In genomic region chr20:25275813-25276532, GRCh38 we compare ENCODE assay signal across 17 cellular contexts. TPM values are rescaled to one million over a fixed set of nuclear protein-coding genes. Genes with fewer than 3 reads are reported as not detected.
DNase-seq lines count a peak whose midpoint lies in the region; ATAC-seq and TF ChIP-seq lines count a peak whose summit lies in the region.
"Had no signal": no experiment of that assay in that cellular context is flagged by ENCODE, and none has a peak within 500 bp of the region (broad histone marks: within the 10 kb centered on the region; RNA-seq: fewer than 3 reads in every experiment).

No MANE protein-coding gene starts in this region.

- POLR2A ChIA-PET in activated naive CD8-positive, alpha-beta T cell treated with anti-CD3 and anti-CD28 coated beads, Interleukin-2, amount 10 ng/mL, durations not matched to agents 7 days and 5 days (lab: Charles Lee), result no interaction called here

- no peak overlapping the region for H3K4me3 Mint-ChIP-seq in activated naive CD8-positive, alpha-beta T cell treated with anti-CD3 and anti-CD28 coated beads, Interleukin-2, amount 10 ng/mL, durations not matched to agents 7 days and 5 days
- H3K4me3 Mint-ChIP-seq in activated naive CD8-positive, alpha-beta T cell treated with anti-CD3 and anti-CD28 coated beads for 36 hours, result no peak overlapping the region
- H3K4me3 Mint-ChIP-seq: activated CD4-positive, alpha-beta memory T cell treated with anti-CD3 and anti-CD28 coated beads, Interleukin-2, amount 10 ng/mL, durations not matched to agents 7 days and 5 days; naive thymus-derived CD4-positive, alpha-beta T cell had no signal

- H3K27ac Mint-ChIP-seq in activated naive CD8-positive, alpha-beta T cell treated with anti-CD3 and anti-CD28 coated beads, Interleukin-2, amount 10 ng/mL, durations not matched to agents 7 days and 5 days, result no peak overlapping the region
- H3K27ac Mint-ChIP-seq in activated naive CD8-positive, alpha-beta T cell treated with anti-CD3 and anti-CD28 coated beads for 36 hours, result no peak overlapping the region
- H3K27ac Mint-ChIP-seq: activated CD4-positive, alpha-beta memory T cell treated with anti-CD3 and anti-CD28 coated beads, Interleukin-2, amount 10 ng/mL, durations not matched to agents 7 days and 5 days had no signal

- no peak for TF ChIP-seq POLR2A in esophagus muscularis mucosa (IDR thresholded peaks at IDR 0.05; ENCODE audit: low read depth)

- no peaks in the 10 kb centered on the region for H3K4me1 Mint-ChIP-seq in activated naive CD8-positive, alpha-beta T cell treated with anti-CD3 and anti-CD28 coated beads, Interleukin-2, amount 10 ng/mL, durations not matched to agents 7 days and 5 days
- no peaks in the 10 kb centered on the region for H3K4me1 Mint-ChIP-seq in activated naive CD8-positive, alpha-beta T cell treated with anti-CD3 and anti-CD28 coated beads for 36 hours
- H3K4me1 Mint-ChIP-seq: activated CD4-positive, alpha-beta memory T cell treated with anti-CD3 and anti-CD28 coated beads, Interleukin-2, amount 10 ng/mL, durations not matched to agents 7 days and 5 days; naive thymus-derived CD4-positive, alpha-beta T cell had no signal

- no peaks in the 10 kb centered on the region for H3F3A ChIP-seq in smooth muscle cell (ENCODE audit: low read depth)

- peak; percentile 17 for DNase-seq in activated naive CD8-positive, alpha-beta T cell treated with anti-CD3 and anti-CD28 coated beads, Interleukin-2, amount 10 ng/mL, durations not matched to agents 7 days and 5 days
- DNase-seq in activated naive CD8-positive, alpha-beta T cell treated with anti-CD3 and anti-CD28 coated beads for 36 hours, result no peak
- DNase-seq in esophagus muscularis mucosa (ENCODE audit: extremely low spot score) (no peak), upper lobe of right lung (peak; percentile 52), smooth muscle cell (lab: John Stamatoyannopoulos, UW; ENCODE audit: unreplicated experiment) (no peak)
- DNase-seq: activated CD4-positive, alpha-beta memory T cell treated with anti-CD3 and anti-CD28 coated beads, Interleukin-2, amount 10 ng/mL, durations not matched to agents 7 days and 5 days; Calu3; GDM1; naive thymus-derived CD4-positive, alpha-beta T cell; NCI-H187 treated with DMSO at 0.1 percent for 48 hours; NCI-H774; SHP77; stimulated activated naive CD4-positive, alpha-beta T cell had no signal

- intact Hi-C loops in esophagus muscularis mucosa (cut with DNase I), result no loop called here
- intact Hi-C loops in upper lobe of right lung (cut with DNase I), result no loop called here

- H3K27me3 ChIP-seq in esophagus muscularis mucosa (no peaks in the 10 kb centered on the region), muscle layer of colon (ENCODE audit: control insufficient read depth in 1 of 2, insufficient read depth in 2 of 2, low read length in 2 of 2) (no peaks in the 10 kb centered on the region), upper lobe of right lung (no peaks in the 10 kb centered on the region), smooth muscle cell (ENCODE audit: low read depth) (no peaks in the 10 kb centered on the region)
- H3K27me3 ChIP-seq: cardiac muscle cell had no signal

- H3K4me1 ChIP-seq in esophagus muscularis mucosa, result peaks cover 54 to 81% (median 76%) of the 10 kb centered on the region in 4 donors
- H3K4me1 ChIP-seq in muscle layer of colon (ENCODE audit: insufficient read depth, low read length), result peaks cover 32% of the 10 kb centered on the region
- H3K4me1 ChIP-seq in upper lobe of right lung, result no peaks in the 10 kb centered on the region
- no peaks in the 10 kb centered on the region for H3K4me1 ChIP-seq in smooth muscle cell (ENCODE audit: low read depth)

- no peaks in the 10 kb centered on the region for H3K79me2 ChIP-seq in smooth muscle cell (ENCODE audit: low read depth)

- H2AFZ ChIP-seq in smooth muscle cell (ENCODE audit: low read depth), result no peak overlapping the region

- peaks cover 40 to 98% (median 96%) of the 10 kb centered on the region in 4 donors for H3K36me3 ChIP-seq in esophagus muscularis mucosa
- H3K36me3 ChIP-seq in muscle layer of colon (ENCODE audit: insufficient read depth, low read length), result peaks cover 80% of the 10 kb centered on the region
- H3K36me3 ChIP-seq in upper lobe of right lung, result peaks cover 80% of the 10 kb centered on the region
- no peaks in the 10 kb centered on the region for H3K36me3 ChIP-seq in smooth muscle cell (ENCODE audit: low read depth)

- H3K27ac ChIP-seq in esophagus muscularis mucosa (replicated peaks in 1 of 4) (peak overlapping the region; percentile 79 to 86 (median 84)), muscle layer of colon (ENCODE audit: low read depth, low read length) (peak overlapping the region; percentile 67), upper lobe of right lung (no peak overlapping the region), smooth muscle cell (ENCODE audit: low read depth) (no peak overlapping the region)
- H3K27ac ChIP-seq: cardiac muscle cell had no signal

- 92% methylated on average over 19 of the region's 20 CpGs for WGBS in esophagus muscularis mucosa
- WGBS in smooth muscle cell (ENCODE audit: low lambda C conversion rate), result 92% methylated on average over 16 of the region's 20 CpGs

- no peak overlapping the region for H3K4me3 ChIP-seq in esophagus muscularis mucosa
- H3K4me3 ChIP-seq in muscle layer of colon (ENCODE audit: low read depth in 1 of 2, low read length in 2 of 2), result no peak overlapping the region
- no peak overlapping the region for H3K4me3 ChIP-seq in upper lobe of right lung
- no peak overlapping the region for H3K4me3 ChIP-seq in smooth muscle cell
- H3K4me3 ChIP-seq: cardiac muscle cell had no signal

- H3K9me3 ChIP-seq in esophagus muscularis mucosa (no peaks in the 10 kb centered on the region), muscle layer of colon (ENCODE audit: low read length) (no peaks in the 10 kb centered on the region), upper lobe of right lung (no peaks in the 10 kb centered on the region), smooth muscle cell (replicated peaks; ENCODE audit: low read depth) (no peaks in the 10 kb centered on the region)

- H3K9ac ChIP-seq in muscle layer of colon (ENCODE audit: low read length), result no peak overlapping the region
- H3K9ac ChIP-seq in smooth muscle cell (ENCODE audit: low read depth), result no peak overlapping the region

- H3K9me3 Mint-ChIP-seq in activated naive CD8-positive, alpha-beta T cell treated with anti-CD3 and anti-CD28 coated beads, Interleukin-2, amount 10 ng/mL, durations not matched to agents 7 days and 5 days, result no peaks in the 10 kb centered on the region
- no peaks in the 10 kb centered on the region for H3K9me3 Mint-ChIP-seq in activated naive CD8-positive, alpha-beta T cell treated with anti-CD3 and anti-CD28 coated beads for 36 hours
- H3K9me3 Mint-ChIP-seq: activated CD4-positive, alpha-beta memory T cell treated with anti-CD3 and anti-CD28 coated beads, Interleukin-2, amount 10 ng/mL, durations not matched to agents 7 days and 5 days; naive thymus-derived CD4-positive, alpha-beta T cell had no signal

- H3K36me3 Mint-ChIP-seq in activated naive CD8-positive, alpha-beta T cell treated with anti-CD3 and anti-CD28 coated beads, Interleukin-2, amount 10 ng/mL, durations not matched to agents 7 days and 5 days, result peaks cover 2% of the 10 kb centered on the region
- peaks cover 11% of the 10 kb centered on the region for H3K36me3 Mint-ChIP-seq in activated naive CD8-positive, alpha-beta T cell treated with anti-CD3 and anti-CD28 coated beads for 36 hours

- TF ChIP-seq CTCF in esophagus muscularis mucosa (IDR thresholded peaks at IDR 0.05), result no peak
- no peak for TF ChIP-seq CTCF in upper lobe of right lung (IDR thresholded peaks at IDR 0.05)
- no peak for TF ChIP-seq CTCF in smooth muscle cell (IDR thresholded peaks at IDR 0.05; ENCODE audit: borderline replicate concordance, insufficient read depth, poor library complexity, severe bottlenecking)

- TF ChIP-seq EP300 in esophagus muscularis mucosa (IDR thresholded peaks at IDR 0.05), result no peak

- ATAC-seq in activated naive CD8-positive, alpha-beta T cell treated with anti-CD3 and anti-CD28 coated beads, Interleukin-2, amount 10 ng/mL, durations not matched to agents 7 days and 5 days (ENCODE audit: low read depth), result no peak
- ATAC-seq in upper lobe of right lung (no peak), HG03469 (IDR thresholded peaks at IDR 0.05; ENCODE audit: unreplicated experiment) (no peak), GM21515 (IDR thresholded peaks at IDR 0.05; ENCODE audit: unreplicated experiment) (no peak)
- ATAC-seq: naive thymus-derived CD4-positive, alpha-beta T cell had no signal

- H3K27me3 Mint-ChIP-seq in activated naive CD8-positive, alpha-beta T cell treated with anti-CD3 and anti-CD28 coated beads, Interleukin-2, amount 10 ng/mL, durations not matched to agents 7 days and 5 days, result no peaks in the 10 kb centered on the region
- no peaks in the 10 kb centered on the region for H3K27me3 Mint-ChIP-seq in activated naive CD8-positive, alpha-beta T cell treated with anti-CD3 and anti-CD28 coated beads for 36 hours
- H3K27me3 Mint-ChIP-seq: activated CD4-positive, alpha-beta memory T cell treated with anti-CD3 and anti-CD28 coated beads, Interleukin-2, amount 10 ng/mL, durations not matched to agents 7 days and 5 days; naive thymus-derived CD4-positive, alpha-beta T cell had no signal

- no peak overlapping the region for H3K4me2 ChIP-seq in smooth muscle cell

- H4K20me1 ChIP-seq in smooth muscle cell (ENCODE audit: low read depth), result peaks cover 3% of the 10 kb centered on the region

RNA-seq across cellular contexts. Expression of gene PYGB, which starts 28.1 kb away (rescaled TPM):
- 10 to 100 TPM; 29.3 to 29.5 TPM for total RNA-seq in activated naive CD8-positive, alpha-beta T cell treated with anti-CD3 and anti-CD28 coated beads, Interleukin-2, amount 10 ng/mL, durations not matched to agents 7 days and 5 days
- 10 to 100 TPM; 30.3 to 31.0 TPM for total RNA-seq in activated naive CD8-positive, alpha-beta T cell treated with anti-CD3 and anti-CD28 coated beads for 36 hours
- total RNA-seq in esophagus muscularis mucosa (100 to 1,000 TPM; 398 to 632 (median 462) TPM), upper lobe of right lung (61.1 TPM), smooth muscle cell (31.8 and 44.4 TPM in 2 replicates)
- 39.4 and 43.3 TPM in 2 replicates for polyA plus RNA-seq in smooth muscle cell

Comparison
In these comparisons a context has a peak if more than half of its experiments do, and no peak if none do; other contexts are left out.
1. DNase-seq: peak in activated naive CD8-positive, alpha-beta T cell treated with anti-CD3 and anti-CD28 coated beads, Interleukin-2, amount 10 ng/mL, durations not matched to agents 7 days and 5 days (single experiment) and upper lobe of right lung (single experiment); none in activated naive CD8-positive, alpha-beta T cell treated with anti-CD3 and anti-CD28 coated beads for 36 hours (single experiment), esophagus muscularis mucosa (single experiment) and smooth muscle cell (single experiment).
2. H3K27ac ChIP-seq: peak in esophagus muscularis mucosa (4 of 4) and muscle layer of colon (single experiment); none in upper lobe of right lung (single experiment) and smooth muscle cell (single experiment).